Comparison of ENCODE assay signal across 1 cellular context in genomic region chr5:75335952-75336624, GRCh38.
TF ChIP-seq lines count a peak whose summit lies in the region.

No MANE protein-coding gene starts in this region.

TF ChIP-seq in GM12878, 131 proteins besides CTCF, POLR2A, EP300 and RAD21 (continued from another document):
- TF ChIP-seq USF2 (IDR thresholded peaks at IDR 0.05; ENCODE audit: borderline replicate concordance, low read depth, low read length) (no peak), CREB1 (IDR thresholded peaks at IDR 0.05; ENCODE audit: low read depth) (0 out of 2 replicates have a peak, but pooled peaks have one; percentile 19), NKRF (conservative IDR thresholded peaks at IDR 0.05) (0 out of 2 replicates have a peak, but pooled peaks have one; percentile 22)
